ENCODE assay signal across 8 cellular contexts in the genomic region with DNA sequence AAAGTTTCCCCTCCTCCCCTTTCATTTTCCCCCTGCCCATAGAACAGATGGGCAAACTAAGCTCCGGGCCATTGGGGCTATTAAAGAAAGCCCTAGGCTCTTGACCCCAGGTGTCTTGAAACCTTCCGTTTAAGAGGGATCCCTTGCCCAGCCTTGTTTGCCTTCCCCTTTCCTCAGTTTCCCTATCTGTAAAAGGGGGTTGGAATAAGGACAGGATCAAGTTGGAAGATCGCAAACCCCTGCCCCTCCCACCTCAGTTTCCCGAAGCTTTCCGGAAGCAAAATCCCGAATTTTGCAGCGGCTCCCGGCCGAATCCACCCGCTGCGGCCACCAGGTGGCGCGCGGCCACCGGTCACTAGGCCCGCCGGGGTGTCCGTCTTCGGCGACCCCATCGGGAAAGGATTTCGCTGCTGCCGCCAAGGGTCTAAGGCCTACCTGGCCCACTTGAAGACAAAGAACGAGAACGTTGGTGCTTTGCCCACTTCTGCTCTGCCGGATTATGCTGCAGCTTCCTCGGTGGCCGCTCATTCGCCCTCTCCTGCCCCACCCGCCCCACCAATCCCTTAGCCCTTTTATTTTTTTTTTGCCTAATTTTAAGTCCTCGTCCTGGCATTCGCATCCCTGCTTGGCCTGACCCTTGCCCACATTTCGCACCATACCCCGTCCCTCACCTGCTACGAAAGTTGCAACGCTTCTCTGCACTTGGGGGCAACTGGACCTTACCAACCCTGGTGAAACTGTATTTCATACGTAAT. TPM values are rescaled to one million over a fixed set of nuclear protein-coding genes. Genes with fewer than 3 reads are reported as not detected.
DNase-seq lines count a peak whose midpoint lies in the region; ATAC-seq, FAIRE-seq and TF ChIP-seq lines count a peak whose summit lies in the region.

No MANE protein-coding gene starts in this region.

- H2AFZ ChIP-seq in PC-9: peak overlapping the region; percentile 93

- TSS peak; percentile 69 for BruUV-seq in PC-9 (replicated peaks; lab: Mats Ljungman, UMichigan)

- peaks cover 21% of the 10 kb centered on the region for H3K4me1 ChIP-seq in PC-9 (replicated peaks; ENCODE audit: insufficient read depth)
- peaks cover 0 to 24% of the 10 kb centered on the region in 2 donors for H3K4me1 ChIP-seq in ascending aorta
- peaks cover 51% of the 10 kb centered on the region for H3K4me1 ChIP-seq in left ventricle myocardium inferior
- H3K4me1 ChIP-seq in pancreas: peaks cover 0 to 16% (median 5%) of the 10 kb centered on the region in 3 donors

- intact Hi-C loops in CD4-positive, alpha-beta T cell (cut with DNase I, micrococcal nuclease): loop anchor here (1.0 to 5.0 kb wide), 6 partner anchors 89 to 602 kb away; a partner anchor contains a TSS
- intact Hi-C loops in PC-9 (cut with micrococcal nuclease; ENCODE audit: unreplicated experiment): loop anchor here (1.0 to 10.0 kb wide), 9 partner anchors 37 to 1720 kb away; a partner anchor contains a TSS
- intact Hi-C loops in ascending aorta (cut with DNase I): loop anchor here (1.0 to 5.0 kb wide), 8 partner anchors 81 to 975 kb away; a partner anchor contains a TSS
- intact Hi-C loops in left ventricle myocardium inferior (cut with micrococcal nuclease): no loop called here
- intact Hi-C loops in pancreas (cut with DNase I): loop anchor here in 1 of 3 donors (2.0 to 10.0 kb wide), 2 partner anchors 81 to 603 kb away; a partner anchor contains a TSS

- H3K9me3 Mint-ChIP-seq in CD4-positive, alpha-beta T cell: no peaks in the 10 kb centered on the region

- H3K9me3 ChIP-seq in CD4-positive, alpha-beta T cell (ENCODE audit: control insufficient read depth, low read length): no peaks in the 10 kb centered on the region
- H3K9me3 ChIP-seq in PC-9 (ENCODE audit: insufficient read depth, low read depth): no peaks in the 10 kb centered on the region
- no peaks in the 10 kb centered on the region for H3K9me3 ChIP-seq in ascending aorta
- no peaks in the 10 kb centered on the region for H3K9me3 ChIP-seq in left ventricle myocardium inferior (replicated peaks)
- H3K9me3 ChIP-seq in pancreas: no peaks in the 10 kb centered on the region

- TF ChIP-seq CTCF in CD4-positive, alpha-beta T cell (IDR thresholded peaks at IDR 0.05): peak; percentile 97
- TF ChIP-seq CTCF in PC-9 (conservative IDR thresholded peaks at IDR 0.05): peak; percentile 92
- peak; percentile 93 to 97 (median 94) for TF ChIP-seq CTCF in ascending aorta (IDR thresholded peaks at IDR 0.05)
- peak; percentile 97 for TF ChIP-seq CTCF in left ventricle myocardium inferior (IDR thresholded peaks at IDR 0.05; ENCODE audit: borderline replicate concordance)
- peak; percentile 88 to 93 (median 92) for TF ChIP-seq CTCF in pancreas (IDR thresholded peaks at IDR 0.05)

- no peak overlapping the region for H3K27ac Mint-ChIP-seq in CD4-positive, alpha-beta T cell

- H3K4me3 ChIP-seq in PC-9 (peak overlapping the region; percentile 77), ascending aorta (peak overlapping the region; percentile 71 to 95), left ventricle myocardium inferior (peak overlapping the region; percentile 96), pancreas (peak overlapping the region; percentile 35 to 94 (median 64))

- peaks cover 70% of the 10 kb centered on the region for H3K27me3 ChIP-seq in CD4-positive, alpha-beta T cell (ENCODE audit: control insufficient read depth, insufficient read depth, low read length)
- H3K27me3 ChIP-seq in PC-9 (ENCODE audit: insufficient read depth, low read depth) (0 out of 2 replicates have a peak, but pooled peaks cover 7% of the 10 kb centered on the region), ascending aorta (peaks cover 10% of the 10 kb centered on the region), left ventricle myocardium inferior (ENCODE audit: low read depth) (peaks cover 27% of the 10 kb centered on the region), pancreas (no peaks in the 10 kb centered on the region)

- POLR2A ChIA-PET in CD4-positive, alpha-beta T cell (lab: Charles Lee): interaction anchor here (2.5 to 4.4 kb wide), 2 partner anchors 81 to 89 kb away, joined by 9 to 21 read pairs; a partner anchor contains a TSS
- POLR2A ChIA-PET in HEK293T (lab: Yijun Ruan, JAX): interaction anchor here (1.6 to 4.2 kb wide), 4 partner anchors 40 to 90 kb away, joined by 6 to 24 read pairs (median 12); a partner anchor contains a TSS
- POLR2A ChIA-PET in PC-9 (lab: Charles Lee; ENCODE audit: unreplicated experiment): interaction anchor here (0.6 to 1.3 kb wide), 3 partner anchors 63 to 443 kb away, joined by 3 to 7 read pairs (median 3); a partner anchor contains a TSS

- no peaks in the 10 kb centered on the region for H3K36me3 ChIP-seq in PC-9 (ENCODE audit: low read depth)
- no peaks in the 10 kb centered on the region for H3K36me3 ChIP-seq in ascending aorta
- H3K36me3 ChIP-seq in left ventricle myocardium inferior: no peaks in the 10 kb centered on the region
- no peaks in the 10 kb centered on the region for H3K36me3 ChIP-seq in pancreas

- CTCF ChIA-PET in CD4-positive, alpha-beta T cell (lab: Charles Lee): interaction anchor here (0.9 to 9.2 kb wide), 5 partner anchors 82 to 122 kb away, joined by 3 to 106 read pairs (median 4); a partner anchor contains a TSS
- CTCF ChIA-PET in HEK293T (lab: Yijun Ruan, JAX): interaction anchor here (0.7 to 9.5 kb wide), 6 partner anchors 40 to 405 kb away, joined by 3 to 244 read pairs (median 5); a partner anchor contains a TSS
- CTCF ChIA-PET in PC-9 (lab: Charles Lee): interaction anchor here (0.6 to 10.9 kb wide), 5 partner anchors 46 to 469 kb away, joined by 3 to 159 read pairs (median 4); a partner anchor contains a TSS

- peak in 3 of 10 experiments; percentile 10 to 24 (median 16) for DNase-seq in CD4-positive, alpha-beta T cell
- DNase-seq in HEK293T (ENCODE audit: extremely low spot score): peak; percentile 73
- peak; percentile 65 to 87 for DNase-seq in PC-9
- no peak for DNase-seq in ascending aorta (ENCODE audit: low spot score in 2 of 2)
- DNase-seq in left ventricle myocardium inferior: peak; percentile 68
- peak in 5 of 6 donors; percentile 69 to 89 (median 82) for DNase-seq in pancreas
- no peak for DNase-seq in amniotic stem cell (lab: John Stamatoyannopoulos, UW)

- H3K4me3 Mint-ChIP-seq in CD4-positive, alpha-beta T cell: peak overlapping the region; percentile 90

- no peaks in the 10 kb centered on the region for H3K36me3 Mint-ChIP-seq in CD4-positive, alpha-beta T cell (ENCODE audit: low read depth)

- H3K27me3 Mint-ChIP-seq in CD4-positive, alpha-beta T cell: peaks cover 85% of the 10 kb centered on the region

- H3K27ac ChIP-seq in CD4-positive, alpha-beta T cell (ENCODE audit: low read depth, low read length): no peak overlapping the region
- H3K27ac ChIP-seq in PC-9 (no peak overlapping the region), ascending aorta (no peak overlapping the region), left ventricle myocardium inferior (replicated peaks) (peak overlapping the region; percentile 80), pancreas (peak overlapping the region; percentile 74 to 84 (median 80))

- H3K4me2 ChIP-seq in PC-9: peak overlapping the region; percentile 84

- peaks cover 36% of the 10 kb centered on the region for H3K79me2 ChIP-seq in PC-9 (ENCODE audit: low read depth)

- ATAC-seq in CD4-positive, alpha-beta T cell (ENCODE audit: poor library complexity): no peak
- ATAC-seq in pancreas (peak; percentile 46 to 62 (median 54)), HG02571 (IDR thresholded peaks at IDR 0.05; ENCODE audit: unreplicated experiment) (no peak)

- peaks cover 44% of the 10 kb centered on the region for H3K4me1 Mint-ChIP-seq in CD4-positive, alpha-beta T cell (ENCODE audit: low read depth)

- H3F3A ChIP-seq in PC-9 (ENCODE audit: insufficient read depth, low read depth): peaks cover 7% of the 10 kb centered on the region; the same call in 1 of the 2 replicates

- 16 to 17% methylated on average over 37 of the region's 37 CpGs for WGBS in pancreas, 2 donors

- no peaks in the 10 kb centered on the region for H3K9me2 ChIP-seq in PC-9 (ENCODE audit: insufficient read depth)

- peaks cover 18% of the 10 kb centered on the region for H4K20me1 ChIP-seq in PC-9 (ENCODE audit: insufficient read depth)

- no peak for FAIRE-seq in pancreas (lab: Jason Lieb, UNC)

TF ChIP-seq in HEK293T, 16 proteins besides CTCF, POLR2A, EP300 and RAD21:
- TF ChIP-seq FOXA1 (IDR thresholded peaks at IDR 0.05) (no peak), BHLHE40 (IDR thresholded peaks at IDR 0.05; ENCODE audit: borderline replicate concordance) (no peak), L3MBTL2 (conservative IDR thresholded peaks at IDR 0.05) (peak; percentile 59; the same call in 1 of the 2 replicates), LEF1 (IDR thresholded peaks at IDR 0.05; ENCODE audit: borderline replicate concordance) (no peak), NFRKB (IDR thresholded peaks at IDR 0.05) (no peak), ELF4 (IDR thresholded peaks at IDR 0.05) (no peak), TARDBP (IDR thresholded peaks at IDR 0.05) (0 out of 2 replicates have a peak, but pooled peaks have one; percentile 54), ZNF384 (IDR thresholded peaks at IDR 0.05) (no peak), HDGF (IDR thresholded peaks at IDR 0.05; ENCODE audit: borderline replicate concordance) (no peak), FOXM1 (IDR thresholded peaks at IDR 0.05; ENCODE audit: borderline replicate concordance) (peak; percentile 18; the same call in 1 of the 2 replicates), ARNT (IDR thresholded peaks at IDR 0.05) (no peak), SP1 (IDR thresholded peaks at IDR 0.05) (no peak), SUZ12 (IDR thresholded peaks at IDR 0.05) (no peak), CTBP1 (IDR thresholded peaks at IDR 0.05; ENCODE audit: borderline replicate concordance) (no peak), FOXK2 (IDR thresholded peaks at IDR 0.05) (no peak)
- TF ChIP-seq, protein P1, sequence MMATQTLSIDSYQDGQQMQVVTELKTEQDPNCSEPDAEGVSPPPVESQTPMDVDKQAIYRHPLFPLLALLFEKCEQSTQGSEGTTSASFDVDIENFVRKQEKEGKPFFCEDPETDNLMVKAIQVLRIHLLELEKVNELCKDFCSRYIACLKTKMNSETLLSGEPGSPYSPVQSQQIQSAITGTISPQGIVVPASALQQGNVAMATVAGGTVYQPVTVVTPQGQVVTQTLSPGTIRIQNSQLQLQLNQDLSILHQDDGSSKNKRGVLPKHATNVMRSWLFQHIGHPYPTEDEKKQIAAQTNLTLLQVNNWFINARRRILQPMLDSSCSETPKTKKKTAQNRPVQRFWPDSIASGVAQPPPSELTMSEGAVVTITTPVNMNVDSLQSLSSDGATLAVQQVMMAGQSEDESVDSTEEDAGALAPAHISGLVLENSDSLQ (IDR thresholded peaks at IDR 0.05): no peak

RNA-seq across cellular contexts. Expression of a gene that starts 0.9 kb away (rescaled TPM):
- total RNA-seq in CD4-positive, alpha-beta T cell: not detected
- total RNA-seq in PC-9 (2021): 13.0 TPM in 2 replicates
- total RNA-seq in ascending aorta: 0.53 TPM
- total RNA-seq in left ventricle myocardium inferior: 1.0 TPM
- total RNA-seq in pancreas: 1 to 10 TPM; 2.1 to 3.9 (median 2.5) TPM
- polyA plus RNA-seq in pancreas: 1 to 10 TPM; 3.0 to 3.1 TPM

RNA-seq across cellular contexts. Expression of a gene that starts 4.9 kb away (rescaled TPM):
- not detected for total RNA-seq in CD4-positive, alpha-beta T cell
- total RNA-seq in PC-9 (2021) (5.7 and 9.0 TPM in 2 replicates), ascending aorta (129 TPM), left ventricle myocardium inferior (41.1 TPM), pancreas (1 to 10 TPM; 3.0 to 8.6 (median 6.5) TPM)
- 1 to 10 TPM in 1 of 2 donors, under 1 TPM in 1; 0.95 to 2.3 TPM for polyA plus RNA-seq in pancreas

Comparison
In these comparisons a context has a peak if more than half of its experiments do, and no peak if none do; other contexts are left out.
1. ATAC-seq: peak in pancreas (4 of 4); none in CD4-positive, alpha-beta T cell (single experiment) and HG02571 (single experiment).
2. DNase-seq: peak in HEK293T (single experiment), PC-9 (2 of 2), left ventricle myocardium inferior (single experiment) and pancreas (5 of 6); none in ascending aorta (0 of 2) and amniotic stem cell (single experiment).
3. H3K27ac ChIP-seq: peak in left ventricle myocardium inferior (single experiment) and pancreas (4 of 4); none in CD4-positive, alpha-beta T cell (single experiment), PC-9 (single experiment) and ascending aorta (0 of 2).
4. Peak in every context shown above with its lines, with median percentiles within 50 percentile points of each other: CTCF ChIP-seq and H3K4me3 ChIP-seq.